18 cellular contexts compared by ENCODE assay signal in the genomic region with DNA sequence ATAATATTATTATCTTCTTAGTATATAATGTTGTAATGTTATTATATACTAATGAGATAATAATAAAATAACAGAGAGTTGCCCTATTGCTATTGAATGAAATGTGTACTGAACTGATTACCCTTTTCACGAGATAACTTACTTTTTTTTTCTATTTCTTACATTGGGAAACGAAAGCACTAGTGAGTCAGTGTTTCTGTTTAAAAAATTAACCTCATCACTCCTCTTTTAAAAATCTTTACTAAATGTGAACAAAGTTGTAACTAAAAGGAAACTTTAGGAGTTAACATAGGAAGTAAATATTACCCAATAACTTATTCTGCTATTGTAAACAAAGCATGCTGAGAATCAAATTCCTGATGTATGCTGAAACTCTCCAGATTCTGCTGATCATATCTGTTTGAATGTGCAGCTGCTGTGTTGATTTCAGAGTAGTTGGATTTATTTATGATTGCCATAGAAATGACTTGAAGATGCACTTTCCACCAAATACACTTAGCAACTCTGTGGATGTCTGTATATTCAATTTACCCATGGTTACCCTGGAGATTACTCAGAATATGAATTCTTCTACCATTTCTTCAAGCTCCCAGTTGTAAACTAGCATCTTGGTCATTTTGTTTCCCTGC.
DNase-seq lines count a peak whose midpoint lies in the region; ATAC-seq and TF ChIP-seq lines count a peak whose summit lies in the region.
"Had no signal": no experiment of that assay in that cellular context is flagged by ENCODE, and none has a peak within 500 bp of the region (broad histone marks: within the 10 kb centered on the region; RNA-seq: fewer than 3 reads in every experiment).

No MANE protein-coding gene starts in this region.

- H3K4me3 ChIP-seq in breast epithelium (no peak overlapping the region), fibroblast of the aortic adventitia (ENCODE audit: low read depth, low read length) (no peak overlapping the region), thoracic aorta (peak overlapping the region; percentile 29), uterus (no peak overlapping the region)

- no peak for TF ChIP-seq POLR2A in breast epithelium (IDR thresholded peaks at IDR 0.05)
- no peak for TF ChIP-seq POLR2A in uterus (IDR thresholded peaks at IDR 0.05)

- H3K4me1 ChIP-seq in breast epithelium, result no peaks in the 10 kb centered on the region
- H3K4me1 ChIP-seq in thoracic aorta (ENCODE audit: control insufficient read depth in 1 of 2, low read depth in 2 of 2), result peaks cover 0 to 6% of the 10 kb centered on the region in 2 donors
- no peaks in the 10 kb centered on the region for H3K4me1 ChIP-seq in uterus

- no peaks in the 10 kb centered on the region for H3K27me3 Mint-ChIP-seq in MCF 10A (ENCODE audit: insufficient read depth, unreplicated experiment)
- H3K27me3 Mint-ChIP-seq: activated CD4-positive, alpha-beta memory T cell treated with anti-CD3 and anti-CD28 coated beads, Interleukin-2, amount 10 ng/mL, durations not matched to agents 7 days and 5 days; activated naive CD8-positive, alpha-beta T cell treated with anti-CD3 and anti-CD28 coated beads for 36 hours; stimulated activated naive CD8-positive, alpha-beta T cell treated with anti-CD3 and anti-CD28 coated beads, Interleukin-15, amount 100 ng/mL, for 72 hours had no signal

- H3K9me3 Mint-ChIP-seq in MCF 10A (ENCODE audit: unreplicated experiment), result peaks cover 6% of the 10 kb centered on the region
- H3K9me3 Mint-ChIP-seq: activated CD4-positive, alpha-beta memory T cell treated with anti-CD3 and anti-CD28 coated beads, Interleukin-2, amount 10 ng/mL, durations not matched to agents 7 days and 5 days; activated naive CD8-positive, alpha-beta T cell treated with anti-CD3 and anti-CD28 coated beads for 36 hours; H9; nephron progenitor cell; stimulated activated naive CD8-positive, alpha-beta T cell treated with anti-CD3 and anti-CD28 coated beads, Interleukin-15, amount 100 ng/mL, for 72 hours had no signal

- peaks cover 5% of the 10 kb centered on the region for H3K4me1 Mint-ChIP-seq in MCF 10A (ENCODE audit: insufficient read depth, unreplicated experiment)
- H3K4me1 Mint-ChIP-seq: activated CD4-positive, alpha-beta memory T cell treated with anti-CD3 and anti-CD28 coated beads, Interleukin-2, amount 10 ng/mL, durations not matched to agents 7 days and 5 days; activated naive CD8-positive, alpha-beta T cell treated with anti-CD3 and anti-CD28 coated beads for 36 hours; H9; nephron progenitor cell; stimulated activated naive CD8-positive, alpha-beta T cell treated with anti-CD3 and anti-CD28 coated beads, Interleukin-15, amount 100 ng/mL, for 72 hours had no signal

- H3K4me3 Mint-ChIP-seq in MCF 10A (ENCODE audit: unreplicated experiment), result peak overlapping the region; percentile 26
- H3K4me3 Mint-ChIP-seq: activated CD4-positive, alpha-beta memory T cell treated with anti-CD3 and anti-CD28 coated beads, Interleukin-2, amount 10 ng/mL, durations not matched to agents 7 days and 5 days; activated naive CD8-positive, alpha-beta T cell treated with anti-CD3 and anti-CD28 coated beads for 36 hours; H9; nephron progenitor cell; stimulated activated naive CD8-positive, alpha-beta T cell treated with anti-CD3 and anti-CD28 coated beads, Interleukin-15, amount 100 ng/mL, for 72 hours had no signal

- no peak for ATAC-seq in thoracic aorta (ENCODE audit: insufficient number of reproducible peaks, low FRiP score, low read depth)
- ATAC-seq: PC-3; stimulated activated naive CD8-positive, alpha-beta T cell treated with anti-CD3 and anti-CD28 coated beads, Interleukin-15, amount 100 ng/mL, for 72 hours had no signal

- no TSS peak for BruUV-seq in MCF 10A (replicated peaks; lab: Mats Ljungman, UMichigan)

- no peak overlapping the region for H3K27ac Mint-ChIP-seq in MCF 10A (ENCODE audit: low read depth, unreplicated experiment)
- H3K27ac Mint-ChIP-seq: activated CD4-positive, alpha-beta memory T cell treated with anti-CD3 and anti-CD28 coated beads, Interleukin-2, amount 10 ng/mL, durations not matched to agents 7 days and 5 days; activated naive CD8-positive, alpha-beta T cell treated with anti-CD3 and anti-CD28 coated beads for 36 hours; H9; nephron progenitor cell; stimulated activated naive CD8-positive, alpha-beta T cell treated with anti-CD3 and anti-CD28 coated beads, Interleukin-15, amount 100 ng/mL, for 72 hours had no signal

- H3K36me3 ChIP-seq in breast epithelium, result no peaks in the 10 kb centered on the region
- H3K36me3 ChIP-seq in thoracic aorta, result no peaks in the 10 kb centered on the region
- H3K36me3 ChIP-seq in uterus, result no peaks in the 10 kb centered on the region

- POLR2A ChIA-PET in MCF 10A (lab: Yijun Ruan, JAX), result no interaction called here

- TF ChIP-seq CTCF in MCF 10A (IDR thresholded peaks at IDR 0.05; ENCODE audit: unreplicated experiment), result no peak
- no peak for TF ChIP-seq CTCF in breast epithelium (IDR thresholded peaks at IDR 0.05)
- no peak for TF ChIP-seq CTCF in fibroblast of the aortic adventitia (IDR thresholded peaks at IDR 0.05; ENCODE audit: insufficient read depth, low read length)
- no peak for TF ChIP-seq CTCF in thoracic aorta (IDR thresholded peaks at IDR 0.05)
- no peak for TF ChIP-seq CTCF in uterus (IDR thresholded peaks at IDR 0.05)

- H3K9me3 ChIP-seq in breast epithelium (no peaks in the 10 kb centered on the region), thoracic aorta (no peaks in the 10 kb centered on the region), uterus (no peaks in the 10 kb centered on the region)

- H3K27me3 ChIP-seq in breast epithelium (no peaks in the 10 kb centered on the region), thoracic aorta (replicated peaks; ENCODE audit: insufficient read depth) (no peaks in the 10 kb centered on the region), uterus (no peaks in the 10 kb centered on the region)

- CTCF ChIA-PET in MCF 10A (lab: Yijun Ruan, JAX), result no interaction called here

- peak; percentile 14 for DNase-seq in MCF 10A (ENCODE audit: unreplicated experiment)
- DNase-seq in breast epithelium (ENCODE audit: low spot score in 2 of 2), result no peak
- peak; percentile 79 for DNase-seq in amniotic epithelial cell (ENCODE audit: low read depth)
- peak; percentile 37 for DNase-seq in fibroblast of the aortic adventitia (ENCODE audit: low read depth)
- no peak for DNase-seq in thoracic aorta (ENCODE audit: low spot score)
- no peak for DNase-seq in NCI-H446 treated with DMSO at 0.1 percent for 48 hours (lab: John Stamatoyannopoulos, UW)
- DNase-seq in uterus, result no peak
- DNase-seq in HUDEP-2 (lab: John Stamatoyannopoulos, UW; ENCODE audit: unreplicated experiment in 76 of 76), result no peak
- DNase-seq: activated CD4-positive, alpha-beta memory T cell treated with anti-CD3 and anti-CD28 coated beads, Interleukin-2, amount 10 ng/mL, durations not matched to agents 7 days and 5 days; activated naive CD8-positive, alpha-beta T cell treated with anti-CD3 and anti-CD28 coated beads for 36 hours; activated T-cell treated with anti-CD3 and anti-CD28 coated beads, Interleukin-2, amount 50 U/mL, for 48 hours; H9; MM.1S; NCI-H1694; NCI-H510A treated with DMSO at 0.1 percent for 48 hours; nephron progenitor cell; PC-3; stimulated activated naive CD8-positive, alpha-beta T cell treated with anti-CD3 and anti-CD28 coated beads, Interleukin-15, amount 100 ng/mL, for 72 hours had no signal

- H3K27ac ChIP-seq in breast epithelium, result no peak overlapping the region
- no peak overlapping the region for H3K27ac ChIP-seq in thoracic aorta
- H3K27ac ChIP-seq in uterus, result no peak overlapping the region

- intact Hi-C loops in MCF 10A (cut with micrococcal nuclease) (no loop called here), breast epithelium (cut with DNase I; ENCODE audit: low total_unique reads) (no loop called here), uterus (cut with DNase I; ENCODE audit: low total_unique reads) (no loop called here)

- no peaks in the 10 kb centered on the region for H3K36me3 Mint-ChIP-seq in MCF 10A (ENCODE audit: insufficient read depth, unreplicated experiment)
- H3K36me3 Mint-ChIP-seq: activated naive CD8-positive, alpha-beta T cell treated with anti-CD3 and anti-CD28 coated beads for 36 hours had no signal

Comparison
In these comparisons a context has a peak if more than half of its experiments do, and no peak if none do; other contexts are left out.
1. DNase-seq: peak in MCF 10A (single experiment), amniotic epithelial cell (single experiment) and fibroblast of the aortic adventitia (single experiment); none in breast epithelium (0 of 2), thoracic aorta (single experiment), NCI-H446 treated with DMSO at 0.1 percent for 48 hours (single experiment), uterus (0 of 2) and HUDEP-2 (0 of 76).